Comparison of ENCODE assay signal across 11 cellular contexts in genomic region chr6:131917318-131917717, GRCh38. TPM values are rescaled to one million over a fixed set of nuclear protein-coding genes. Genes with fewer than 3 reads are reported as not detected.
DNase-seq lines count a peak whose midpoint lies in the region; ATAC-seq and TF ChIP-seq lines count a peak whose summit lies in the region.
"Had no signal": no experiment of that assay in that cellular context is flagged by ENCODE, and none has a peak within 500 bp of the region (broad histone marks: within the 10 kb centered on the region; RNA-seq: fewer than 3 reads in every experiment).

No MANE protein-coding gene starts in this region.

- H3K27ac ChIP-seq in upper lobe of right lung = no peak overlapping the region
- H3K27ac ChIP-seq: Peyer's patch had no signal

- H3K4me3 Mint-ChIP-seq in activated CD8-positive, alpha-beta T cell treated with anti-CD3 and anti-CD28 coated beads for 36 hours = no peak overlapping the region
- H3K4me3 Mint-ChIP-seq in naive B cell = peak overlapping the region in 6 of 8 donors; percentile 1 to 74 (median 45)

- intact Hi-C loops in activated CD8-positive, alpha-beta T cell treated with anti-CD3 and anti-CD28 coated beads for 36 hours (cut with micrococcal nuclease) = loop anchor here (10.0 kb wide), 1 partner anchor 133 kb away; no protein-coding TSS in a partner anchor
- intact Hi-C loops in upper lobe of right lung (cut with DNase I) = no loop called here

- H3K27me3 ChIP-seq in upper lobe of right lung = peaks cover 3% of the 10 kb centered on the region
- H3K27me3 ChIP-seq: Peyer's patch had no signal

- H3K9me3 Mint-ChIP-seq in activated CD8-positive, alpha-beta T cell treated with anti-CD3 and anti-CD28 coated beads for 36 hours = peaks cover 5% of the 10 kb centered on the region
- peaks cover 0 to 17% (median 10%) of the 10 kb centered on the region in 7 donors for H3K9me3 Mint-ChIP-seq in naive B cell

- no peaks in the 10 kb centered on the region for H3K9me3 ChIP-seq in upper lobe of right lung
- H3K9me3 ChIP-seq: Peyer's patch had no signal

- no peaks in the 10 kb centered on the region for H3K4me1 ChIP-seq in upper lobe of right lung
- H3K4me1 ChIP-seq: Peyer's patch had no signal

- TF ChIP-seq CTCF in activated CD8-positive, alpha-beta T cell treated with anti-CD3 and anti-CD28 coated beads for 36 hours (IDR thresholded peaks at IDR 0.05) = no peak
- TF ChIP-seq CTCF in upper lobe of right lung (IDR thresholded peaks at IDR 0.05) = no peak

- no peaks in the 10 kb centered on the region for H3K36me3 ChIP-seq in upper lobe of right lung
- H3K36me3 ChIP-seq: Peyer's patch had no signal

- no peaks in the 10 kb centered on the region for H3K36me3 Mint-ChIP-seq in activated CD8-positive, alpha-beta T cell treated with anti-CD3 and anti-CD28 coated beads for 36 hours (ENCODE audit: low read depth)
- H3K36me3 Mint-ChIP-seq in naive B cell = peaks cover 0 to 12% of the 10 kb centered on the region in 2 donors

- no peak overlapping the region for H3K4me3 ChIP-seq in upper lobe of right lung
- H3K4me3 ChIP-seq: Peyer's patch had no signal

- POLR2A ChIA-PET in activated CD8-positive, alpha-beta T cell treated with anti-CD3 and anti-CD28 coated beads for 36 hours (lab: Charles Lee) = interaction anchor here (0.6 kb wide), 1 partner anchor 158 kb away, joined by 3 read pairs; no protein-coding TSS in a partner anchor

- peaks cover 16% of the 10 kb centered on the region for H3K4me1 Mint-ChIP-seq in activated CD8-positive, alpha-beta T cell treated with anti-CD3 and anti-CD28 coated beads for 36 hours (ENCODE audit: low read depth)
- peaks cover 16 to 33% (median 21%) of the 10 kb centered on the region in 3 donors for H3K4me1 Mint-ChIP-seq in naive B cell

- peak; percentile 42 for ATAC-seq in activated CD8-positive, alpha-beta T cell treated with anti-CD3 and anti-CD28 coated beads for 36 hours
- ATAC-seq in naive B cell (ENCODE audit: low read depth in 2 of 2) (peak; percentile 75 to 79), upper lobe of right lung (no peak), HG02884 (IDR thresholded peaks at IDR 0.05; ENCODE audit: unreplicated experiment) (no peak)

- H3K27ac Mint-ChIP-seq in activated CD8-positive, alpha-beta T cell treated with anti-CD3 and anti-CD28 coated beads for 36 hours = no peak overlapping the region
- H3K27ac Mint-ChIP-seq in naive B cell = peak overlapping the region in 2 of 6 donors; percentile 70 to 72

- DNase-seq in GDM1 (lab: John Stamatoyannopoulos, UW) = peak; percentile 79
- peak; percentile 32 for DNase-seq in NAMALWA (ENCODE audit: low spot score)
- DNase-seq in activated CD8-positive, alpha-beta T cell treated with anti-CD3 and anti-CD28 coated beads for 36 hours = no peak
- DNase-seq in naive B cell = no peak
- no peak for DNase-seq in NCI-H187 (lab: John Stamatoyannopoulos, UW)
- no peak for DNase-seq in midbrain (lab: John Stamatoyannopoulos, UW)
- no peak for DNase-seq in upper lobe of right lung
- DNase-seq: dermis blood vessel endothelial cell; Peyer's patch; stimulated activated CD4-positive, alpha-beta T cell treated with anti-CD3 and anti-CD28 coated beads, Interleukin-4, amount 100 ng/mL, for 24 hours had no signal

- H3K27me3 Mint-ChIP-seq in activated CD8-positive, alpha-beta T cell treated with anti-CD3 and anti-CD28 coated beads for 36 hours = peaks cover 43% of the 10 kb centered on the region
- H3K27me3 Mint-ChIP-seq in naive B cell = peaks cover 16 to 32% (median 27%) of the 10 kb centered on the region in 3 donors

- CTCF ChIA-PET in activated CD8-positive, alpha-beta T cell treated with anti-CD3 and anti-CD28 coated beads for 36 hours (lab: Charles Lee) = interaction anchor here (1.0 to 3.3 kb wide), 5 partner anchors 10 to 363 kb away, joined by 3 to 38 read pairs (median 3); no protein-coding TSS in a partner anchor

RNA-seq across cellular contexts. Expression of gene CCN2, which starts 33.9 kb away (rescaled TPM):
- not detected for total RNA-seq in activated CD8-positive, alpha-beta T cell treated with anti-CD3 and anti-CD28 coated beads for 36 hours
- 1 to 10 TPM in 5 of 6 donors, not detected in 1; 1.3 to 7.9 (median 3.5) TPM for polyA plus RNA-seq in naive B cell (ENCODE audit: low read depth in 6 of 6)
- 229 TPM for total RNA-seq in upper lobe of right lung

Comparison
In these comparisons a context has a peak if more than half of its experiments do, and no peak if none do; other contexts are left out.
1. DNase-seq: peak in GDM1 (single experiment) and NAMALWA (single experiment); none in activated CD8-positive, alpha-beta T cell treated with anti-CD3 and anti-CD28 coated beads for 36 hours (single experiment), naive B cell (single experiment), NCI-H187 (0 of 2), midbrain (single experiment) and upper lobe of right lung (single experiment).
2. ATAC-seq: peak in activated CD8-positive, alpha-beta T cell treated with anti-CD3 and anti-CD28 coated beads for 36 hours (single experiment) and naive B cell (2 of 2); none in upper lobe of right lung (single experiment) and HG02884 (single experiment).
3. RNA of gene CCN2, which starts 33.9 kb away (total RNA-seq): 229 TPM in upper lobe of right lung (single experiment); not detected in activated CD8-positive, alpha-beta T cell treated with anti-CD3 and anti-CD28 coated beads for 36 hours; every median in the first group is over 100 times any median in the second.